ENCODE assay signal across 9 cellular contexts in genomic region chr5:141701341-141702119, GRCh38. TPM values are rescaled to one million over a fixed set of nuclear protein-coding genes. Genes with fewer than 3 reads are reported as not detected.
DNase-seq lines count a peak whose midpoint lies in the region; ATAC-seq and TF ChIP-seq lines count a peak whose summit lies in the region.
"Had no signal": no experiment of that assay in that cellular context is flagged by ENCODE, and none has a peak within 500 bp of the region (broad histone marks: within the 10 kb centered on the region; RNA-seq: fewer than 3 reads in every experiment).

No MANE protein-coding gene starts in this region.

- peak overlapping the region; percentile 58 for H3K4me3 Mint-ChIP-seq in Calu3 (ENCODE audit: low read depth, unreplicated experiment)

- ATAC-seq in GM21381 (IDR thresholded peaks at IDR 0.05; ENCODE audit: unreplicated experiment): peak; percentile 54

- no peaks in the 10 kb centered on the region for H4K20me1 ChIP-seq in MM.1S (ENCODE audit: insufficient read depth, low read length)

- H3K4me3 ChIP-seq in MM.1S (ENCODE audit: low read length) (peak overlapping the region; percentile 54), iPS-15b (ENCODE audit: low read depth, low read length) (peak overlapping the region; percentile 81)

- H3K9me2 ChIP-seq in MM.1S (replicated peaks; ENCODE audit: insufficient read depth, low read length): no peaks in the 10 kb centered on the region

- no peaks in the 10 kb centered on the region for H3F3A ChIP-seq in MM.1S (ENCODE audit: insufficient read depth, low read length)

- no peak for TF ChIP-seq CTCF in Calu3 (IDR thresholded peaks at IDR 0.05; ENCODE audit: unreplicated experiment)
- no peak for TF ChIP-seq CTCF in MM.1S (IDR thresholded peaks at IDR 0.05; ENCODE audit: low read length)

- H3K27me3 ChIP-seq in MM.1S (replicated peaks; ENCODE audit: insufficient read depth, low read length) (no peaks in the 10 kb centered on the region), iPS-15b (ENCODE audit: control insufficient read depth, insufficient read depth, low read length) (peaks cover 78% of the 10 kb centered on the region)
- H3K27me3 ChIP-seq: uterus had no signal

- H3K4me1 ChIP-seq in MM.1S (ENCODE audit: low read length): peaks cover 15% of the 10 kb centered on the region
- peaks cover 3% of the 10 kb centered on the region for H3K4me1 ChIP-seq in iPS-15b (ENCODE audit: control insufficient read depth, insufficient read depth, low read length)
- H3K4me1 ChIP-seq: uterus had no signal

- intact Hi-C loops in Calu3 (cut with micrococcal nuclease; ENCODE audit: unreplicated experiment): loop anchor here (1.0 to 5.0 kb wide), 3 partner anchors 56 to 178 kb away; no protein-coding TSS in a partner anchor

- BruUV-seq in Calu3 (replicated peaks; lab: Mats Ljungman, UMichigan): no TSS peak

- CTCF ChIA-PET in Calu3 (lab: Charles Lee): interaction anchor here (0.7 to 2.0 kb wide), 7 partner anchors 9 to 259 kb away, joined by 3 to 9 read pairs (median 4); partner anchors contain the start of gene DELE1

- H3K9ac ChIP-seq in MM.1S (ENCODE audit: low read length): peak overlapping the region; percentile 13; the same call in 1 of the 2 replicates
- H3K9ac ChIP-seq in iPS-15b (ENCODE audit: low read depth, low read length): no peak overlapping the region

- H3K9me3 Mint-ChIP-seq in Calu3 (ENCODE audit: low read depth, unreplicated experiment): no peaks in the 10 kb centered on the region

- no peak for DNase-seq in Calu3
- peak; percentile 30 for DNase-seq in MM.1S
- no peak for DNase-seq in HUDEP-2 (lab: John Stamatoyannopoulos, UW; ENCODE audit: unreplicated experiment in 76 of 76)
- no peak for DNase-seq in NCI-H2107 (lab: John Stamatoyannopoulos, UW)
- DNase-seq in NCI-H510A (lab: John Stamatoyannopoulos, UW): no peak
- DNase-seq in NCI-H510A treated with DMSO at 0.1 percent for 48 hours (lab: John Stamatoyannopoulos, UW): no peak

- H3K27ac Mint-ChIP-seq in Calu3 (ENCODE audit: unreplicated experiment): no peak overlapping the region

- no peak overlapping the region for H3K27ac ChIP-seq in MM.1S (ENCODE audit: low read length)

- H3K9me3 ChIP-seq in MM.1S (replicated peaks; ENCODE audit: insufficient read depth, low read length) (no peaks in the 10 kb centered on the region), iPS-15b (ENCODE audit: control insufficient read depth, insufficient read depth, low read length) (no peaks in the 10 kb centered on the region)
- H3K9me3 ChIP-seq: uterus had no signal

- H3K4me1 Mint-ChIP-seq in Calu3 (ENCODE audit: low read depth, unreplicated experiment): peaks cover 2% of the 10 kb centered on the region

- no peaks in the 10 kb centered on the region for H3K36me3 Mint-ChIP-seq in Calu3 (ENCODE audit: insufficient read depth, unreplicated experiment)

- no peaks in the 10 kb centered on the region for H3K79me2 ChIP-seq in MM.1S (ENCODE audit: low read length)

- peak overlapping the region; percentile 54 for H2AFZ ChIP-seq in MM.1S (ENCODE audit: low read length)

- H3K4me2 ChIP-seq in MM.1S (ENCODE audit: low read depth, low read length): peak overlapping the region; percentile 93

- H3K27me3 Mint-ChIP-seq in Calu3 (ENCODE audit: unreplicated experiment): peaks cover 51% of the 10 kb centered on the region

- no peaks in the 10 kb centered on the region for H3K36me3 ChIP-seq in MM.1S (replicated peaks; ENCODE audit: insufficient read depth, low read length)
- no peaks in the 10 kb centered on the region for H3K36me3 ChIP-seq in iPS-15b (ENCODE audit: control insufficient read depth, insufficient read depth, low read length)
- H3K36me3 ChIP-seq: uterus had no signal

RNA-seq across cellular contexts. Expression of gene ARAP3, which starts 19.5 kb away (rescaled TPM):
- 17.5 and 22.8 TPM in 2 replicates for total RNA-seq in Calu3 (2022)

RNA-seq across cellular contexts. Expression of gene FCHSD1, which starts 50.3 kb away (rescaled TPM):
- total RNA-seq in Calu3 (2022): 41.4 and 41.8 TPM in 2 replicates
